In the genomic region with DNA sequence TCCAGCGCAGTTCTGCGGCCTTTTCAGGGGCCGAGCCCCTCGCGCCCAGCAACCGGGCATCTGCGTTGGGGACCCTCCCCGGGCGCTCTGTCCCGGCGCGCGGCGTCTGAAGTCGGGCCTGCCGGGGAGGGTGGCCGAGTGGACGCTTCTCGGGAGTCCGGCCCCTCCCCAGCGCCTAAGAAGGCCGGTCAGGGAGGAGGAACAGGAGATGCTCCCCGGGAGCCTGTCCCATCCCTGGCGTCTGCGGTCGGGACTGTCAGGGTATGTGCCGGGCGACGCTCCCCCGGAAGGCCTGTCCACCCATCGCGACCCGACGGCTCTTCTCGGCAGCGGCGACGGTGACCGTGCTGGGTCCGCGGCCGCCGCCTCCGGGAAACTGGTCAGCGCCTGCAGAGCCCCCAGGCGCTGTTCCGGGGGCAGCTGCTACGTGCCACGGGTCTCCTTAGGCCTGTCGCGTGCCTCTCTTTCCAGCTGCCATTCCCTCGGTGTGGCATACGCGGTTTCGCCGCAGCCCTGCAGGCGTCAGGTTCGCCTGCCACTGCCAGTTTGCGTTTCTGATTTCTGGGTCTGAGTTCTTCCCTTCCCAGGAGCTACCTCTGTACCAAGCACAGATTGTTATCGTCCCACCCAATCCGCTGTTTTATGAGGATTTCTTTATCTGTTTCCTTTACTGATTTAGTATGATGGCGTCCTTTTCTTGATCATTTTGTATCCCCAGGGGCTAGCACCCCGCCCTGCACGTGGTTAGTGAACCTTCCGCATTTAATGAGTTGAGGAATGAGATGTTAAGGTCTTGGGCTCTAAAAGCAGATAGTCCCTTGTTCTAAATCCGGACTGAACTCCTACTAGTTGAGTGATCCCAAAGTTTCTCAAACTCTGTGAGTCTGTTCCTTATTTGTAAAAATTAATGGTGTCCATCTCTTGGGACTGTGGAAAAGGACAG, we compare ENCODE assay signal across 1 cellular context.
TF ChIP-seq lines count a peak whose summit lies in the region.

No MANE protein-coding gene starts in this region.

TF ChIP-seq in HCT116, 20 proteins besides CTCF, POLR2A, EP300 and RAD21:
- TF ChIP-seq ZFX (IDR thresholded peaks at IDR 0.05) = peak; percentile 99
- 0 out of 2 replicates have a peak, but pooled peaks have one; percentile 13 for TF ChIP-seq POLR2AphosphoS5 (IDR thresholded peaks at IDR 0.05; ENCODE audit: low read depth, low read length)
- TF ChIP-seq, protein P1, sequence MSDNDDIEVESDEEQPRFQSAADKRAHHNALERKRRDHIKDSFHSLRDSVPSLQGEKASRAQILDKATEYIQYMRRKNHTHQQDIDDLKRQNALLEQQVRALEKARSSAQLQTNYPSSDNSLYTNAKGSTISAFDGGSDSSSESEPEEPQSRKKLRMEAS (IDR thresholded peaks at IDR 0.05) = peak; percentile 84
- no peak for TF ChIP-seq YY1 (IDR thresholded peaks at IDR 0.05; ENCODE audit: extremely low read depth, insufficient replicate concordance, low read depth, low read length)
